In genomic region chr5:118698774-118699173, GRCh38 we compare ENCODE assay signal across 26 cellular contexts.
A peak's percentile ranks its signal among the peaks of the same experiment; 100 is the strongest.
DNase-seq lines count a peak whose midpoint lies in the region; ATAC-seq and TF ChIP-seq lines count a peak whose summit lies in the region.
"Had no signal": no experiment of that assay in that cellular context is flagged by ENCODE, and none has a peak within 500 bp of the region (broad histone marks: within the 10 kb centered on the region; RNA-seq: fewer than 3 reads in every experiment).

No MANE protein-coding gene starts in this region.

- H3F3A ChIP-seq in GM23338 (replicated peaks; ENCODE audit: low read depth) = no peaks in the 10 kb centered on the region

- no peak overlapping the region for H3K4me3 Mint-ChIP-seq in GM23338
- H3K4me3 Mint-ChIP-seq: activated T-cell treated with anti-CD3 and anti-CD28 coated beads, Interleukin-2, amount 50 U/mL, for 24 hours; brain; natural killer cell; type B pancreatic cell had no signal

- H4K20me1 ChIP-seq in GM23338 (replicated peaks; ENCODE audit: insufficient read depth) (no peaks in the 10 kb centered on the region), OCI-LY3 (ENCODE audit: insufficient read depth, low read length) (no peaks in the 10 kb centered on the region)

- H3K4me2 ChIP-seq in GM23338 (no peak overlapping the region), OCI-LY3 (ENCODE audit: low read length) (0 out of 2 replicates have a peak overlapping the region, but pooled peaks have one; percentile 7)
- H3K4me2 ChIP-seq: A549 had no signal

- no peak overlapping the region for H3K9ac ChIP-seq in OCI-LY3 (ENCODE audit: low read length)

- H3K4me3 ChIP-seq in GM23338 (no peak overlapping the region), OCI-LY3 (ENCODE audit: low read length) (no peak overlapping the region)
- H3K4me3 ChIP-seq: A549 had no signal

- 0 out of 2 replicates have a peak, but pooled peaks cover 5% of the 10 kb centered on the region for H3K9me2 ChIP-seq in GM23338 (ENCODE audit: insufficient read depth)

- H3K27me3 Mint-ChIP-seq in GM23338 (ENCODE audit: insufficient read depth, low read depth, poor library complexity) = peaks cover 2% of the 10 kb centered on the region
- H3K27me3 Mint-ChIP-seq: activated T-cell treated with anti-CD3 and anti-CD28 coated beads, Interleukin-2, amount 50 U/mL, for 24 hours; type B pancreatic cell had no signal

- H3K27ac Mint-ChIP-seq in GM23338 = no peak overlapping the region
- H3K27ac Mint-ChIP-seq: activated T-cell treated with anti-CD3 and anti-CD28 coated beads, Interleukin-2, amount 50 U/mL, for 24 hours; brain; natural killer cell; type B pancreatic cell had no signal

- peak; percentile 91 for ATAC-seq in GM23338
- no peak for ATAC-seq in GM18867 (IDR thresholded peaks at IDR 0.05; ENCODE audit: unreplicated experiment)
- ATAC-seq: A549, foreskin keratinocyte, natural killer cell had no signal

- no peaks in the 10 kb centered on the region for H3K9me3 ChIP-seq in OCI-LY3 (ENCODE audit: insufficient read depth, low read length)
- H3K9me3 ChIP-seq: A549 had no signal

- H2AFZ ChIP-seq in GM23338 (peak overlapping the region; percentile 67; the same call in 1 of the 2 replicates), OCI-LY3 (ENCODE audit: low read depth, low read length) (0 out of 2 replicates have a peak overlapping the region, but pooled peaks have one; percentile 31)

- H3K79me2 ChIP-seq in GM23338 (replicated peaks; ENCODE audit: insufficient read depth) (no peaks in the 10 kb centered on the region), OCI-LY3 (ENCODE audit: low read length) (no peaks in the 10 kb centered on the region)

- H3K4me1 Mint-ChIP-seq in GM23338 = no peaks in the 10 kb centered on the region
- H3K4me1 Mint-ChIP-seq: natural killer cell had no signal

- H3K36me3 ChIP-seq in GM23338 (ENCODE audit: insufficient read depth) (peaks cover 4% of the 10 kb centered on the region; the same call in 1 of the 2 replicates), OCI-LY3 (replicated peaks; ENCODE audit: low read depth, low read length) (no peaks in the 10 kb centered on the region)

- H3K27me3 ChIP-seq in GM23338 (ENCODE audit: insufficient read depth) (no peaks in the 10 kb centered on the region), OCI-LY3 (ENCODE audit: low read depth, low read length) (no peaks in the 10 kb centered on the region)
- H3K27me3 ChIP-seq: foreskin keratinocyte had no signal

- peaks cover 22% of the 10 kb centered on the region for H3K9me3 Mint-ChIP-seq in GM23338

- no peaks in the 10 kb centered on the region for H3K4me1 ChIP-seq in GM23338 (ENCODE audit: insufficient read depth)
- peaks cover 6% of the 10 kb centered on the region; the same call in 1 of the 2 replicates for H3K4me1 ChIP-seq in OCI-LY3 (ENCODE audit: low read length)
- H3K4me1 ChIP-seq: A549, foreskin keratinocyte had no signal

- TF ChIP-seq CTCF in 22Rv1 (IDR thresholded peaks at IDR 0.05) (peak; percentile 19; the same call in 1 of the 2 replicates), GM23338 (conservative IDR thresholded peaks at IDR 0.05; ENCODE audit: low read depth in 2 of 2) (peak; percentile 57 to 93), OCI-LY3 (IDR thresholded peaks at IDR 0.05; ENCODE audit: low read depth, low read length) (peak; percentile 48)

- DNase-seq in GM23338 (ENCODE audit: low spot score) (peak; percentile 71), islet precursor cell (peak; percentile 61), T1000 (lab: John Stamatoyannopoulos, UW) (no peak), NCI-H146 (lab: John Stamatoyannopoulos, UW) (no peak)
- no peak for DNase-seq in activated CD4-positive, alpha-beta T cell treated with anti-CD3 and anti-CD28 coated beads, Interleukin-2, amount 50 U/mL, for 1 hour
- DNase-seq: activated CD4-positive, alpha-beta T cell treated with anti-CD3 and anti-CD28 coated beads for 1 hour; activated CD8-positive, alpha-beta memory T cell treated with anti-CD3 and anti-CD28 coated beads for 24 hours; activated T-cell treated with anti-CD3 and anti-CD28 coated beads, Interleukin-2, amount 50 U/mL, for 24 hours; effector CD8-positive, alpha-beta T cell; foreskin keratinocyte; GOT3; Kasumi-1; natural killer cell; NCI-H1930; NCI-H748 treated with DMSO at 0.1 percent for 48 hours; OCI-M1; retina; Right ventricle myocardium superior; small intestine; stimulated activated CD4-positive, alpha-beta T cell treated with anti-CD3 and anti-CD28 coated beads, Interleukin-1b, Interleukin-23, amount 100 ng/mL, for 48 hours had no signal

- H3K27ac ChIP-seq in 22Rv1 (no peak overlapping the region), GM23338 (ENCODE audit: low read depth) (no peak overlapping the region), OCI-LY3 (ENCODE audit: low read length) (no peak overlapping the region)
- H3K27ac ChIP-seq: A549, foreskin keratinocyte had no signal

- peaks cover 20% of the 10 kb centered on the region for H3K36me3 Mint-ChIP-seq in GM23338 (ENCODE audit: low read depth)

TF ChIP-seq in GM23338, 12 proteins besides CTCF, POLR2A, EP300 and RAD21:
- TF ChIP-seq NANOG (IDR thresholded peaks at IDR 0.05; ENCODE audit: borderline replicate concordance) = no peak
- TF ChIP-seq, protein P1, sequence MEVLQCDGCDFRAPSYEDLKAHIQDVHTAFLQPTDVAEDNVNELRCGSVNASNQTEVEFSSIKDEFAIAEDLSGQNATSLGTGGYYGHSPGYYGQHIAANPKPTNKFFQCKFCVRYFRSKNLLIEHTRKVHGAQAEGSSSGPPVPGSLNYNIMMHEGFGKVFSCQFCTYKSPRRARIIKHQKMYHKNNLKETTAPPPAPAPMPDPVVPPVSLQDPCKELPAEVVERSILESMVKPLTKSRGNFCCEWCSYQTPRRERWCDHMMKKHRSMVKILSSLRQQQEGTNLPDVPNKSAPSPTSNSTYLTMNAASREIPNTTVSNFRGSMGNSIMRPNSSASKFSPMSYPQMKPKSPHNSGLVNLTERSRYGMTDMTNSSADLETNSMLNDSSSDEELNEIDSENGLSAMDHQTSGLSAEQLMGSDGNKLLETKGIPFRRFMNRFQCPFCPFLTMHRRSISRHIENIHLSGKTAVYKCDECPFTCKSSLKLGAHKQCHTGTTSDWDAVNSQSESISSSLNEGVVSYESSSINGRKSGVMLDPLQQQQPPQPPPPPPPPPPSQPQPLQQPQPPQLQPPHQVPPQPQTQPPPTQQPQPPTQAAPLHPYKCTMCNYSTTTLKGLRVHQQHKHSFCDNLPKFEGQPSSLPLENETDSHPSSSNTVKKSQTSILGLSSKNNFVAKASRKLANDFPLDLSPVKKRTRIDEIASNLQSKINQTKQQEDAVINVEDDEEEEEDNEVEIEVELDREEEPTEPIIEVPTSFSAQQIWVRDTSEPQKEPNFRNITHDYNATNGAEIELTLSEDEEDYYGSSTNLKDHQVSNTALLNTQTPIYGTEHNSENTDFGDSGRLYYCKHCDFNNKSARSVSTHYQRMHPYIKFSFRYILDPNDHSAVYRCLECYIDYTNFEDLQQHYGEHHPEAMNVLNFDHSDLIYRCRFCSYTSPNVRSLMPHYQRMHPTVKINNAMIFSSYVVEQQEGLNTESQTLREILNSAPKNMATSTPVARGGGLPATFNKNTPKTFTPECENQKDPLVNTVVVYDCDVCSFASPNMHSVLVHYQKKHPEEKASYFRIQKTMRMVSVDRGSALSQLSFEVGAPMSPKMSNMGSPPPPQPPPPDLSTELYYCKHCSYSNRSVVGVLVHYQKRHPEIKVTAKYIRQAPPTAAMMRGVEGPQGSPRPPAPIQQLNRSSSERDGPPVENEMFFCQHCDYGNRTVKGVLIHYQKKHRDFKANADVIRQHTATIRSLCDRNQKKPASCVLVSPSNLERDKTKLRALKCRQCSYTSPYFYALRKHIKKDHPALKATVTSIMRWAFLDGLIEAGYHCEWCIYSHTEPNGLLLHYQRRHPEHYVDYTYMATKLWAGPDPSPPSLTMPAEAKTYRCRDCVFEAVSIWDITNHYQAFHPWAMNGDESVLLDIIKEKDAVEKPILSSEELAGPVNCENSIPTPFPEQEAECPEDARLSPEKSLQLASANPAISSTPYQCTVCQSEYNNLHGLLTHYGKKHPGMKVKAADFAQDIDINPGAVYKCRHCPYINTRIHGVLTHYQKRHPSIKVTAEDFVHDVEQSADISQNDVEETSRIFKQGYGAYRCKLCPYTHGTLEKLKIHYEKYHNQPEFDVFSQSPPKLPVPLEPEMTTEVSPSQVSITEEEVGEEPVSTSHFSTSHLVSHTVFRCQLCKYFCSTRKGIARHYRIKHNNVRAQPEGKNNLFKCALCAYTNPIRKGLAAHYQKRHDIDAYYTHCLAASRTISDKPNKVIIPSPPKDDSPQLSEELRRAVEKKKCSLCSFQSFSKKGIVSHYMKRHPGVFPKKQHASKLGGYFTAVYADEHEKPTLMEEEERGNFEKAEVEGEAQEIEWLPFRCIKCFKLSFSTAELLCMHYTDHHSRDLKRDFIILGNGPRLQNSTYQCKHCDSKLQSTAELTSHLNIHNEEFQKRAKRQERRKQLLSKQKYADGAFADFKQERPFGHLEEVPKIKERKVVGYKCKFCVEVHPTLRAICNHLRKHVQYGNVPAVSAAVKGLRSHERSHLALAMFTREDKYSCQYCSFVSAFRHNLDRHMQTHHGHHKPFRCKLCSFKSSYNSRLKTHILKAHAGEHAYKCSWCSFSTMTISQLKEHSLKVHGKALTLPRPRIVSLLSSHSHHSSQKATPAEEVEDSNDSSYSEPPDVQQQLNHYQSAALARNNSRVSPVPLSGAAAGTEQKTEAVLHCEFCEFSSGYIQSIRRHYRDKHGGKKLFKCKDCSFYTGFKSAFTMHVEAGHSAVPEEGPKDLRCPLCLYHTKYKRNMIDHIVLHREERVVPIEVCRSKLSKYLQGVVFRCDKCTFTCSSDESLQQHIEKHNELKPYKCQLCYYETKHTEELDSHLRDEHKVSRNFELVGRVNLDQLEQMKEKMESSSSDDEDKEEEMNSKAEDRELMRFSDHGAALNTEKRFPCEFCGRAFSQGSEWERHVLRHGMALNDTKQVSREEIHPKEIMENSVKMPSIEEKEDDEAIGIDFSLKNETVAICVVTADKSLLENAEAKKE (CRISPR knock-in tag; IDR thresholded peaks at IDR 0.05) = peak; percentile 70
TF ChIP-seq in GM23338: peak in this region for 1.

Comparison
In these comparisons a context has a peak if more than half of its experiments do, and no peak if none do; other contexts are left out.
1. CTCF ChIP-seq: peak in every context shown above with its lines; median percentile 75 in GM23338; 48 in OCI-LY3; 19 in 22Rv1.
2. DNase-seq: peak in GM23338 (single experiment) and islet precursor cell (single experiment); none in T1000 (single experiment), activated CD4-positive, alpha-beta T cell treated with anti-CD3 and anti-CD28 coated beads, Interleukin-2, amount 50 U/mL, for 1 hour (single experiment) and NCI-H146 (single experiment).